32 cellular contexts compared by ENCODE assay signal in the genomic region with DNA sequence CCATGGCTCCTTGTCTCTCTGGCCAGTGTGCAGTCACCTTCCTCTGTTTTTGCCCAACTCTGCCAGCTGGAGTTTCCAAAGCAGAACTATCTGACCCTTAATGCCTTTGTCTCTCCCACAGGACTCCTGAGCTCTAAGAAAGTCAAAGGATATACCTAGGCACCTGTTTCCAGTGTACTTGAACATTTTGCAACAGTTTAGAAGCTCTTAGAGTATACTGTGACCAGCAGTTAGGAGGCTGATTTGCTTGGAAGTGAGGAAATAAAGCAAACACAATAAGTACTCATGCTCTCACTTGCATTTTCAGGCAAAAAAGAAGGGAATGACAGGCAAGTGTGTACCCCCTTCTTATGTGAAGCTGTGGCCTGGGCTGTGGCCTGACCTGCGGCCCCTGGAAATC.
"Had no signal": no experiment of that assay in that cellular context is flagged by ENCODE, and none has a peak within 500 bp of the region (broad histone marks: within the 10 kb centered on the region; RNA-seq: fewer than 3 reads in every experiment).

No MANE protein-coding gene starts in this region.

- H3K27ac Mint-ChIP-seq: activated CD4-positive, alpha-beta memory T cell treated with anti-CD3 and anti-CD28 coated beads for 36 hours; activated CD4-positive, alpha-beta T cell treated with anti-CD3 and anti-CD28 coated beads for 36 hours; activated CD4-positive, alpha-beta T cell treated with anti-CD3 and anti-CD28 coated beads, Interleukin-2, amount 10 ng/mL, durations not matched to agents 24 days and 14 days; activated CD8-positive, alpha-beta memory T cell treated with anti-CD3 and anti-CD28 coated beads, Interleukin-2, amount 10 ng/mL, durations not matched to agents 7 days and 5 days; activated CD8-positive, alpha-beta T cell treated with anti-CD3 and anti-CD28 coated beads, Interleukin-2, amount 10 ng/mL, durations not matched to agents 7 days and 5 days; activated naive CD4-positive, alpha-beta T cell treated with anti-CD3 and anti-CD28 coated beads for 36 hours; activated naive CD4-positive, alpha-beta T cell treated with anti-CD3 and anti-CD28 coated beads, Interleukin-2, amount 50 U/mL, for 24 hours; activated naive CD8-positive, alpha-beta T cell treated with anti-CD3 and anti-CD28 coated beads for 36 hours; activated naive CD8-positive, alpha-beta T cell treated with anti-CD3 and anti-CD28 coated beads, Interleukin-2, amount 50 U/mL, for 24 hours; activated T-helper 1 cell treated with anti-CD3 and anti-CD28 coated beads, Interleukin-12 subunit alpha, Interleukin-12 subunit beta, Interleukin-2, Interleukin-4 antibody, amounts not matched to agents 30 ng/mL and 10 ng/mL and 1 ng/mL, durations not matched to agents 14 hours and 24 hours and 36 hours; activated T-helper 2 cell treated with anti-CD3 and anti-CD28 coated beads, Interferon-gamma antibody, Interleukin-2, Interleukin-4, amounts not matched to agents 10 μg/mL and 5 μg/mL and 100 μg/mL, durations not matched to agents 14 hours and 24 hours and 36 hours; effector memory CD8-positive, alpha-beta T cell had no signal

- H3K4me1 ChIP-seq: adrenal gland, body of pancreas, esophagus muscularis mucosa, foreskin keratinocyte had no signal

- H3K4me3 Mint-ChIP-seq: activated CD4-positive, alpha-beta memory T cell treated with anti-CD3 and anti-CD28 coated beads for 36 hours; activated CD4-positive, alpha-beta T cell treated with anti-CD3 and anti-CD28 coated beads for 36 hours; activated CD4-positive, alpha-beta T cell treated with anti-CD3 and anti-CD28 coated beads, Interleukin-2, amount 10 ng/mL, durations not matched to agents 24 days and 14 days; activated CD8-positive, alpha-beta memory T cell treated with anti-CD3 and anti-CD28 coated beads, Interleukin-2, amount 10 ng/mL, durations not matched to agents 7 days and 5 days; activated CD8-positive, alpha-beta T cell treated with anti-CD3 and anti-CD28 coated beads, Interleukin-2, amount 10 ng/mL, durations not matched to agents 7 days and 5 days; activated naive CD4-positive, alpha-beta T cell treated with anti-CD3 and anti-CD28 coated beads for 36 hours; activated naive CD4-positive, alpha-beta T cell treated with anti-CD3 and anti-CD28 coated beads, Interleukin-2, amount 50 U/mL, for 24 hours; activated naive CD8-positive, alpha-beta T cell treated with anti-CD3 and anti-CD28 coated beads for 36 hours; activated naive CD8-positive, alpha-beta T cell treated with anti-CD3 and anti-CD28 coated beads, Interleukin-2, amount 50 U/mL, for 24 hours; activated T-helper 1 cell treated with anti-CD3 and anti-CD28 coated beads, Interleukin-12 subunit alpha, Interleukin-12 subunit beta, Interleukin-2, Interleukin-4 antibody, amounts not matched to agents 30 ng/mL and 10 ng/mL and 1 ng/mL, durations not matched to agents 14 hours and 24 hours and 36 hours; effector memory CD8-positive, alpha-beta T cell had no signal

- H3K4me3 ChIP-seq: adrenal gland, body of pancreas, esophagus muscularis mucosa, gastrocnemius medialis had no signal

- H3K9me3 ChIP-seq: adrenal gland, body of pancreas, esophagus muscularis mucosa, gastrocnemius medialis had no signal

- H3K27ac ChIP-seq: adrenal gland, body of pancreas, esophagus muscularis mucosa, foreskin keratinocyte, gastrocnemius medialis had no signal

- H3K27me3 ChIP-seq: adrenal gland, body of pancreas, esophagus muscularis mucosa, foreskin keratinocyte, gastrocnemius medialis had no signal

- H3K36me3 Mint-ChIP-seq: activated CD4-positive, alpha-beta memory T cell treated with anti-CD3 and anti-CD28 coated beads for 36 hours; activated CD8-positive, alpha-beta memory T cell treated with anti-CD3 and anti-CD28 coated beads, Interleukin-2, amount 10 ng/mL, durations not matched to agents 7 days and 5 days; activated naive CD4-positive, alpha-beta T cell treated with anti-CD3 and anti-CD28 coated beads, Interleukin-2, amount 50 U/mL, for 24 hours; activated naive CD8-positive, alpha-beta T cell treated with anti-CD3 and anti-CD28 coated beads for 36 hours had no signal

- ATAC-seq: activated CD4-positive, alpha-beta T cell treated with anti-CD3 and anti-CD28 coated beads for 36 hours; activated CD8-positive, alpha-beta memory T cell treated with anti-CD3 and anti-CD28 coated beads, Interleukin-2, amount 10 ng/mL, durations not matched to agents 7 days and 5 days; activated CD8-positive, alpha-beta T cell treated with anti-CD3 and anti-CD28 coated beads, Interleukin-2, amount 10 ng/mL, durations not matched to agents 7 days and 5 days; activated naive CD8-positive, alpha-beta T cell treated with anti-CD3 and anti-CD28 coated beads, Interleukin-2, amount 50 U/mL, for 24 hours; body of pancreas; effector memory CD8-positive, alpha-beta T cell; foreskin keratinocyte; gastrocnemius medialis had no signal

- H3K9me3 Mint-ChIP-seq: activated CD4-positive, alpha-beta memory T cell treated with anti-CD3 and anti-CD28 coated beads for 36 hours; activated CD4-positive, alpha-beta T cell treated with anti-CD3 and anti-CD28 coated beads, Interleukin-2, amount 10 ng/mL, durations not matched to agents 24 days and 14 days; activated naive CD4-positive, alpha-beta T cell treated with anti-CD3 and anti-CD28 coated beads for 36 hours; activated naive CD4-positive, alpha-beta T cell treated with anti-CD3 and anti-CD28 coated beads, Interleukin-2, amount 50 U/mL, for 24 hours; activated naive CD8-positive, alpha-beta T cell treated with anti-CD3 and anti-CD28 coated beads, Interleukin-2, amount 50 U/mL, for 24 hours; activated T-helper 1 cell treated with anti-CD3 and anti-CD28 coated beads, Interleukin-12 subunit alpha, Interleukin-12 subunit beta, Interleukin-2, Interleukin-4 antibody, amounts not matched to agents 30 ng/mL and 10 ng/mL and 1 ng/mL, durations not matched to agents 14 hours and 24 hours and 36 hours; activated T-helper 2 cell treated with anti-CD3 and anti-CD28 coated beads, Interferon-gamma antibody, Interleukin-2, Interleukin-4, amounts not matched to agents 10 μg/mL and 5 μg/mL and 100 μg/mL, durations not matched to agents 14 hours and 24 hours and 36 hours; effector memory CD8-positive, alpha-beta T cell had no signal

- H3K36me3 ChIP-seq: adrenal gland, esophagus muscularis mucosa, gastrocnemius medialis had no signal

- H3K4me1 Mint-ChIP-seq: activated CD4-positive, alpha-beta T cell treated with anti-CD3 and anti-CD28 coated beads for 36 hours; activated CD4-positive, alpha-beta T cell treated with anti-CD3 and anti-CD28 coated beads, Interleukin-2, amount 10 ng/mL, durations not matched to agents 24 days and 14 days; activated CD8-positive, alpha-beta memory T cell treated with anti-CD3 and anti-CD28 coated beads, Interleukin-2, amount 10 ng/mL, durations not matched to agents 7 days and 5 days; activated naive CD4-positive, alpha-beta T cell treated with anti-CD3 and anti-CD28 coated beads, Interleukin-2, amount 50 U/mL, for 24 hours; activated naive CD8-positive, alpha-beta T cell treated with anti-CD3 and anti-CD28 coated beads for 36 hours; activated naive CD8-positive, alpha-beta T cell treated with anti-CD3 and anti-CD28 coated beads, Interleukin-2, amount 50 U/mL, for 24 hours had no signal

- H3K27me3 Mint-ChIP-seq: activated CD4-positive, alpha-beta T cell treated with anti-CD3 and anti-CD28 coated beads, Interleukin-2, amount 10 ng/mL, durations not matched to agents 24 days and 14 days; activated CD8-positive, alpha-beta memory T cell treated with anti-CD3 and anti-CD28 coated beads, Interleukin-2, amount 10 ng/mL, durations not matched to agents 7 days and 5 days; activated naive CD8-positive, alpha-beta T cell treated with anti-CD3 and anti-CD28 coated beads for 36 hours had no signal

- DNase-seq: activated CD4-positive, alpha-beta memory T cell treated with anti-CD3 and anti-CD28 coated beads for 36 hours; activated CD4-positive, alpha-beta T cell treated with anti-CD3 and anti-CD28 coated beads for 36 hours; activated CD4-positive, alpha-beta T cell treated with anti-CD3 and anti-CD28 coated beads, Interleukin-2, amount 10 ng/mL, durations not matched to agents 24 days and 14 days; activated CD4-positive, CD25-positive, alpha-beta regulatory T cell; activated CD4-positive, CD25-positive, alpha-beta regulatory T cell treated with anti-CD3 and anti-CD28 coated beads, Interleukin-2, amount 50 U/mL, for 72 hours; activated CD8-positive, alpha-beta memory T cell treated with anti-CD3 and anti-CD28 coated beads, Interleukin-2, amount 10 ng/mL, durations not matched to agents 7 days and 5 days; activated CD8-positive, alpha-beta memory T cell treated with anti-CD3 and anti-CD28 coated beads, Interleukin-2, amount 50 U/mL, for 4 hours; activated CD8-positive, alpha-beta T cell treated with anti-CD3 and anti-CD28 coated beads, Interleukin-2, amount 10 ng/mL, durations not matched to agents 7 days and 5 days; activated effector memory CD4-positive, alpha-beta T cell treated with anti-CD3 and anti-CD28 coated beads, Interleukin-2, amount 50 U/mL, for 16 hours; activated naive CD4-positive, alpha-beta T cell treated with anti-CD3 and anti-CD28 coated beads for 36 hours; activated naive CD8-positive, alpha-beta T cell treated with anti-CD3 and anti-CD28 coated beads for 36 hours; activated naive CD8-positive, alpha-beta T cell treated with anti-CD3 and anti-CD28 coated beads, Interleukin-2, amount 50 U/mL, for 24 hours; activated T-cell treated with anti-CD3 and anti-CD28 coated beads, Interleukin-2, amount 50 U/mL, for 1 hour; activated T-cell treated with anti-CD3 and anti-CD28 coated beads, Interleukin-2, amount 50 U/mL, for 48 hours; adrenal gland; amygdala; aorta; body of pancreas; caudate nucleus; cortex of kidney; dermis blood vessel endothelial cell; effector CD4-positive, alpha-beta T cell; effector memory CD8-positive, alpha-beta T cell; erythroblast; foreskin keratinocyte; gastrocnemius medialis; glutamatergic neuron; T-helper 2 cell had no signal
